1 cellular context compared by ENCODE assay signal in genomic region chr1:206930210-206930798, GRCh38.
TF ChIP-seq lines count a peak whose summit lies in the region.

No MANE protein-coding gene starts in this region.

TF ChIP-seq in GM12878, 131 proteins besides CTCF, POLR2A, EP300 and RAD21 (continued from another document and continues in another):
- TF ChIP-seq, protein P1, sequence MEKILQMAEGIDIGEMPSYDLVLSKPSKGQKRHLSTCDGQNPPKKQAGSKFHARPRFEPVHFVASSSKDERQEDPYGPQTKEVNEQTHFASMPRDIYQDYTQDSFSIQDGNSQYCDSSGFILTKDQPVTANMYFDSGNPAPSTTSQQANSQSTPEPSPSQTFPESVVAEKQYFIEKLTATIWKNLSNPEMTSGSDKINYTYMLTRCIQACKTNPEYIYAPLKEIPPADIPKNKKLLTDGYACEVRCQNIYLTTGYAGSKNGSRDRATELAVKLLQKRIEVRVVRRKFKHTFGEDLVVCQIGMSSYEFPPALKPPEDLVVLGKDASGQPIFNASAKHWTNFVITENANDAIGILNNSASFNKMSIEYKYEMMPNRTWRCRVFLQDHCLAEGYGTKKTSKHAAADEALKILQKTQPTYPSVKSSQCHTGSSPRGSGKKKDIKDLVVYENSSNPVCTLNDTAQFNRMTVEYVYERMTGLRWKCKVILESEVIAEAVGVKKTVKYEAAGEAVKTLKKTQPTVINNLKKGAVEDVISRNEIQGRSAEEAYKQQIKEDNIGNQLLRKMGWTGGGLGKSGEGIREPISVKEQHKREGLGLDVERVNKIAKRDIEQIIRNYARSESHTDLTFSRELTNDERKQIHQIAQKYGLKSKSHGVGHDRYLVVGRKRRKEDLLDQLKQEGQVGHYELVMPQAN (conservative IDR thresholded peaks at IDR 0.05) = peak; percentile 52; the same call in 1 of the 2 replicates
- 0 out of 2 replicates have a peak, but pooled peaks have one; percentile 67 for TF ChIP-seq ZNF592 (IDR thresholded peaks at IDR 0.05)
- peak; percentile 93 for TF ChIP-seq MEF2B (IDR thresholded peaks at IDR 0.05; ENCODE audit: partially characterized antibody, poor library complexity, severe bottlenecking)
- no peak; the same call in 1 of the 2 replicates for TF ChIP-seq SIN3A (IDR thresholded peaks at IDR 0.05; ENCODE audit: low read depth, low read length)
- peak; percentile 86 for TF ChIP-seq BCL11A (IDR thresholded peaks at IDR 0.05; ENCODE audit: low read depth, low read length)
- peak; percentile 89 for TF ChIP-seq NBN (IDR thresholded peaks at IDR 0.05)
- TF ChIP-seq CREB1 (IDR thresholded peaks at IDR 0.05; ENCODE audit: low read depth) = no peak
- TF ChIP-seq, protein P2, sequence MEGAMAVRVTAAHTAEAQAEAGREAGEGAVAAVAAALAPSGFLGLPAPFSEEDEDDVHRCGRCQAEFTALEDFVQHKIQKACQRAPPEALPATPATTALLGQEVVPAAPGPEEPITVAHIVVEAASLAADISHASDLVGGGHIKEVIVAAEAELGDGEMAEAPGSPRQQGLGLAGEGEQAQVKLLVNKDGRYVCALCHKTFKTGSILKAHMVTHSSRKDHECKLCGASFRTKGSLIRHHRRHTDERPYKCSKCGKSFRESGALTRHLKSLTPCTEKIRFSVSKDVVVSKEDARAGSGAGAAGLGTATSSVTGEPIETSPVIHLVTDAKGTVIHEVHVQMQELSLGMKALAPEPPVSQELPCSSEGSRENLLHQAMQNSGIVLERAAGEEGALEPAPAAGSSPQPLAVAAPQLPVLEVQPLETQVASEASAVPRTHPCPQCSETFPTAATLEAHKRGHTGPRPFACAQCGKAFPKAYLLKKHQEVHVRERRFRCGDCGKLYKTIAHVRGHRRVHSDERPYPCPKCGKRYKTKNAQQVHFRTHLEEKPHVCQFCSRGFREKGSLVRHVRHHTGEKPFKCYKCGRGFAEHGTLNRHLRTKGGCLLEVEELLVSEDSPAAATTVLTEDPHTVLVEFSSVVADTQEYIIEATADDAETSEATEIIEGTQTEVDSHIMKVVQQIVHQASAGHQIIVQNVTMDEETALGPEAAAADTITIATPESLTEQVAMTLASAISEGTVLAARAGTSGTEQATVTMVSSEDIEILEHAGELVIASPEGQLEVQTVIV (IDR thresholded peaks at IDR 0.05; ENCODE audit: borderline replicate concordance, partially characterized antibody) = no peak
- peak; percentile 85 for TF ChIP-seq ATF7 (IDR thresholded peaks at IDR 0.05; ENCODE audit: low read depth)
- TF ChIP-seq ZNF207 (IDR thresholded peaks at IDR 0.05; ENCODE audit: borderline replicate concordance) = no peak; the same call in 1 of the 2 replicates
- TF ChIP-seq CBX3 (IDR thresholded peaks at IDR 0.05; ENCODE audit: borderline replicate concordance, low read depth) = no peak
- TF ChIP-seq SMC3 (IDR thresholded peaks at IDR 0.05; ENCODE audit: borderline replicate concordance, low read length) = peak; percentile 28; the same call in 1 of the 2 replicates
- TF ChIP-seq BHLHE40 (IDR thresholded peaks at IDR 0.05; ENCODE audit: borderline replicate concordance in 1 of 2, low read depth in 2 of 2, low read length in 1 of 2) = peak; percentile 74 to 82
- 0 out of 2 replicates have a peak, but pooled peaks have one; percentile 67 for TF ChIP-seq WRNIP1 (IDR thresholded peaks at IDR 0.05; ENCODE audit: borderline replicate concordance, low read depth, low read length)
- peak; percentile 88 for TF ChIP-seq DPF2 (IDR thresholded peaks at IDR 0.05)
- peak in 1 of 2 experiments; percentile 89; a peak in 2 of 3 replicates for TF ChIP-seq EGR1 (IDR thresholded peaks at IDR 0.05; ENCODE audit: borderline replicate concordance in 1 of 2, low read depth in 2 of 2, low read length in 2 of 2)
- peak; percentile 87 for TF ChIP-seq EED (IDR thresholded peaks at IDR 0.05; ENCODE audit: low read depth)
- no peak for TF ChIP-seq TCF3 (IDR thresholded peaks at IDR 0.05; ENCODE audit: borderline replicate concordance, insufficient read depth, low read depth, low read length)
- TF ChIP-seq CHD4 (IDR thresholded peaks at IDR 0.05) = no peak
- TF ChIP-seq, protein P3, sequence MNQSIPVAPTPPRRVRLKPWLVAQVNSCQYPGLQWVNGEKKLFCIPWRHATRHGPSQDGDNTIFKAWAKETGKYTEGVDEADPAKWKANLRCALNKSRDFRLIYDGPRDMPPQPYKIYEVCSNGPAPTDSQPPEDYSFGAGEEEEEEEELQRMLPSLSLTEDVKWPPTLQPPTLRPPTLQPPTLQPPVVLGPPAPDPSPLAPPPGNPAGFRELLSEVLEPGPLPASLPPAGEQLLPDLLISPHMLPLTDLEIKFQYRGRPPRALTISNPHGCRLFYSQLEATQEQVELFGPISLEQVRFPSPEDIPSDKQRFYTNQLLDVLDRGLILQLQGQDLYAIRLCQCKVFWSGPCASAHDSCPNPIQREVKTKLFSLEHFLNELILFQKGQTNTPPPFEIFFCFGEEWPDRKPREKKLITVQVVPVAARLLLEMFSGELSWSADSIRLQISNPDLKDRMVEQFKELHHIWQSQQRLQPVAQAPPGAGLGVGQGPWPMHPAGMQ (IDR thresholded peaks at IDR 0.05; ENCODE audit: borderline replicate concordance) = no peak
- peak; percentile 57; the same call in 2 of the 3 replicates for TF ChIP-seq POU2F2 (IDR thresholded peaks at IDR 0.05; ENCODE audit: borderline replicate concordance, low read depth, low read length)
- no peak for TF ChIP-seq ZNF217 (IDR thresholded peaks at IDR 0.05)
- no peak for TF ChIP-seq SREBF1 (IDR thresholded peaks at IDR 0.05; ENCODE audit: low read length)
- no peak for TF ChIP-seq KLF5 (IDR thresholded peaks at IDR 0.05; ENCODE audit: partially characterized antibody)
- peak; percentile 55 for TF ChIP-seq HDGF (IDR thresholded peaks at IDR 0.05)
- TF ChIP-seq BCL3 (IDR thresholded peaks at IDR 0.05; ENCODE audit: borderline replicate concordance, insufficient read depth, low read depth, low read length, poor library complexity, severe bottlenecking) = peak; percentile 98
- TF ChIP-seq SMAD5 (IDR thresholded peaks at IDR 0.05; ENCODE audit: low read depth) = no peak
- TF ChIP-seq KAT2A (conservative IDR thresholded peaks at IDR 0.05; ENCODE audit: control insufficient read depth, low read depth, low read length) = no peak
- no peak for TF ChIP-seq RELA (IDR thresholded peaks at IDR 0.05; ENCODE audit: borderline replicate concordance, partially characterized antibody)
- no peak for TF ChIP-seq SUPT20H (IDR thresholded peaks at IDR 0.05; ENCODE audit: borderline replicate concordance, control insufficient read depth, low read depth, low read length)
- TF ChIP-seq, protein P4, sequence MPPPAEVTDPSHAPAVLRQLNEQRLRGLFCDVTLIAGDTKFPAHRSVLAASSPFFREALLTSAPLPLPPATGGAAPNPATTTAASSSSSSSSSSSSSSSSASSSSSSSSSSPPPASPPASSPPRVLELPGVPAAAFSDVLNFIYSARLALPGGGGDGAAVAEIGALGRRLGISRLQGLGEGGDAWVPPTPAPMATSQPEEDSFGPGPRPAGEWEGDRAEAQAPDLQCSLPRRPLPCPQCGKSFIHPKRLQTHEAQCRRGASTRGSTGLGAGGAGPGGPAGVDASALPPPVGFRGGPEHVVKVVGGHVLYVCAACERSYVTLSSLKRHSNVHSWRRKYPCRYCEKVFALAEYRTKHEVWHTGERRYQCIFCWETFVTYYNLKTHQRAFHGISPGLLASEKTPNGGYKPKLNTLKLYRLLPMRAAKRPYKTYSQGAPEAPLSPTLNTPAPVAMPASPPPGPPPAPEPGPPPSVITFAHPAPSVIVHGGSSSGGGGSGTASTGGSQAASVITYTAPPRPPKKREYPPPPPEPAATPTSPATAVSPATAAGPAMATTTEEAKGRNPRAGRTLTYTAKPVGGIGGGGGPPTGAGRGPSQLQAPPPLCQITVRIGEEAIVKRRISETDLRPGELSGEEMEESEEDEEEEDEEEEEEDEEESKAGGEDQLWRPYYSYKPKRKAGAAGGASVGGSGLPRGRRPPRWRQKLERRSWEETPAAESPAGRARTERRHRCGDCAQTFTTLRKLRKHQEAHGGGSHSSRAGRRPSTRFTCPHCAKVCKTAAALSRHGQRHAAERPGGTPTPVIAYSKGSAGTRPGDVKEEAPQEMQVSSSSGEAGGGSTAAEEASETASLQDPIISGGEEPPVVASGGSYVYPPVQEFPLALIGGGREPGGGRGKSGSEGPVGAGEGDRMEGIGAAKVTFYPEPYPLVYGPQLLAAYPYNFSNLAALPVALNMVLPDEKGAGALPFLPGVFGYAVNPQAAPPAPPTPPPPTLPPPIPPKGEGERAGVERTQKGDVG (CRISPR knock-in tag; IDR thresholded peaks at IDR 0.05) = no peak
- peak; percentile 75; the same call in 1 of the 2 replicates for TF ChIP-seq GATAD2B (conservative IDR thresholded peaks at IDR 0.05; ENCODE audit: low read depth)
- peak; percentile 91 to 93 for TF ChIP-seq IKZF2 (IDR thresholded peaks at IDR 0.05)
- TF ChIP-seq TCF7 (IDR thresholded peaks at IDR 0.05; ENCODE audit: borderline replicate concordance) = no peak
- TF ChIP-seq TAF1 (IDR thresholded peaks at IDR 0.05; ENCODE audit: borderline replicate concordance, low read depth, low read length) = peak; percentile 51; the same call in 1 of the 2 replicates
- TF ChIP-seq, protein P5, sequence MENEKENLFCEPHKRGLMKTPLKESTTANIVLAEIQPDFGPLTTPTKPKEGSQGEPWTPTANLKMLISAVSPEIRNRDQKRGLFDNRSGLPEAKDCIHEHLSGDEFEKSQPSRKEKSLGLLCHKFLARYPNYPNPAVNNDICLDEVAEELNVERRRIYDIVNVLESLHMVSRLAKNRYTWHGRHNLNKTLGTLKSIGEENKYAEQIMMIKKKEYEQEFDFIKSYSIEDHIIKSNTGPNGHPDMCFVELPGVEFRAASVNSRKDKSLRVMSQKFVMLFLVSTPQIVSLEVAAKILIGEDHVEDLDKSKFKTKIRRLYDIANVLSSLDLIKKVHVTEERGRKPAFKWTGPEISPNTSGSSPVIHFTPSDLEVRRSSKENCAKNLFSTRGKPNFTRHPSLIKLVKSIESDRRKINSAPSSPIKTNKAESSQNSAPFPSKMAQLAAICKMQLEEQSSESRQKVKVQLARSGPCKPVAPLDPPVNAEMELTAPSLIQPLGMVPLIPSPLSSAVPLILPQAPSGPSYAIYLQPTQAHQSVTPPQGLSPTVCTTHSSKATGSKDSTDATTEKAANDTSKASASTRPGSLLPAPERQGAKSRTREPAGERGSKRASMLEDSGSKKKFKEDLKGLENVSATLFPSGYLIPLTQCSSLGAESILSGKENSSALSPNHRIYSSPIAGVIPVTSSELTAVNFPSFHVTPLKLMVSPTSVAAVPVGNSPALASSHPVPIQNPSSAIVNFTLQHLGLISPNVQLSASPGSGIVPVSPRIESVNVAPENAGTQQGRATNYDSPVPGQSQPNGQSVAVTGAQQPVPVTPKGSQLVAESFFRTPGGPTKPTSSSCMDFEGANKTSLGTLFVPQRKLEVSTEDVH (IDR thresholded peaks at IDR 0.05; ENCODE audit: low read depth, partially characterized antibody) = no peak
- no peak for TF ChIP-seq USF2 (IDR thresholded peaks at IDR 0.05; ENCODE audit: borderline replicate concordance, low read depth, low read length)
- no peak; the same call in 1 of the 2 replicates for TF ChIP-seq ZNF384 (IDR thresholded peaks at IDR 0.05; ENCODE audit: borderline replicate concordance, low read depth, low read length)
- peak; percentile 84; the same call in 1 of the 2 replicates for TF ChIP-seq POLR2AphosphoS5 (IDR thresholded peaks at IDR 0.05; ENCODE audit: low read length)
